10 cellular contexts compared by ENCODE assay signal in genomic region chr2:18311413-18311812, GRCh38.
DNase-seq lines count a peak whose midpoint lies in the region; ATAC-seq and TF ChIP-seq lines count a peak whose summit lies in the region.
"Had no signal": no experiment of that assay in that cellular context is flagged by ENCODE, and none has a peak within 500 bp of the region (broad histone marks: within the 10 kb centered on the region; RNA-seq: fewer than 3 reads in every experiment).

No MANE protein-coding gene starts in this region.

- WGBS in smooth muscle cell (ENCODE audit: low lambda C conversion rate), result 23% methylated on average over 3 of the region's 3 CpGs

- no peak overlapping the region for H3K4me3 ChIP-seq in smooth muscle cell
- H3K4me3 ChIP-seq in effector memory CD4-positive, alpha-beta T cell (ENCODE audit: insufficient read depth, low read depth, low read length, poor library complexity, severe bottlenecking), result no peak overlapping the region

- H2AFZ ChIP-seq in smooth muscle cell (ENCODE audit: low read depth), result peak overlapping the region; percentile 21

- DNase-seq in GM04503 (ENCODE audit: low read depth), result peak; percentile 94
- peak; percentile 17 for DNase-seq in NCI-H510A (lab: John Stamatoyannopoulos, UW)
- DNase-seq in fibroblast of peridontal ligament (ENCODE audit: extremely low read depth), result peak; percentile 82
- no peak for DNase-seq in smooth muscle cell (lab: John Stamatoyannopoulos, UW; ENCODE audit: unreplicated experiment)
- DNase-seq in RWPE1 (ENCODE audit: low spot score), result no peak
- DNase-seq in effector memory CD4-positive, alpha-beta T cell, result no peak
- no peak for DNase-seq in NCI-H2107 treated with DMSO at 0.1 percent for 48 hours (lab: John Stamatoyannopoulos, UW; ENCODE audit: unreplicated experiment)
- DNase-seq: activated naive CD4-positive, alpha-beta T cell treated with anti-CD3 and anti-CD28 coated beads, Interleukin-2, amount 10 ng/mL, durations not matched to agents 7 days and 5 days; GF-D8 had no signal

- no peaks in the 10 kb centered on the region for H3K4me1 ChIP-seq in smooth muscle cell (ENCODE audit: low read depth)
- H3K4me1 ChIP-seq in effector memory CD4-positive, alpha-beta T cell (ENCODE audit: control insufficient read depth, insufficient read depth, low read length, poor library complexity, severe bottlenecking), result no peaks in the 10 kb centered on the region

- no peaks in the 10 kb centered on the region for H4K20me1 ChIP-seq in smooth muscle cell (ENCODE audit: low read depth)

- no peaks in the 10 kb centered on the region for H3K79me2 ChIP-seq in smooth muscle cell (ENCODE audit: low read depth)

- TF ChIP-seq CTCF in smooth muscle cell (IDR thresholded peaks at IDR 0.05; ENCODE audit: borderline replicate concordance, insufficient read depth, poor library complexity, severe bottlenecking) (no peak), RWPE1 (conservative IDR thresholded peaks at IDR 0.05; ENCODE audit: low read depth) (no peak)

- no peak overlapping the region for H3K9ac ChIP-seq in smooth muscle cell (ENCODE audit: low read depth)

- H3K27me3 ChIP-seq in smooth muscle cell (ENCODE audit: low read depth), result no peaks in the 10 kb centered on the region
- H3K27me3 ChIP-seq in effector memory CD4-positive, alpha-beta T cell (replicated peaks; ENCODE audit: control insufficient read depth, insufficient read depth, low read length, poor library complexity, severe bottlenecking), result no peaks in the 10 kb centered on the region

- H3K27ac ChIP-seq in smooth muscle cell (ENCODE audit: low read depth) (peak overlapping the region; percentile 40), RWPE1 (no peak overlapping the region)
- H3K27ac ChIP-seq in effector memory CD4-positive, alpha-beta T cell (ENCODE audit: insufficient read depth, low read length, poor library complexity, severe bottlenecking), result no peak overlapping the region

- no peaks in the 10 kb centered on the region for H3F3A ChIP-seq in smooth muscle cell (ENCODE audit: low read depth)

- POLR2A ChIA-PET in RWPE1 (lab: Yijun Ruan, JAX; ENCODE audit: low non-redundant PET), result no interaction called here

- H3K9me3 ChIP-seq in smooth muscle cell (replicated peaks; ENCODE audit: low read depth), result no peaks in the 10 kb centered on the region
- H3K9me3 ChIP-seq in effector memory CD4-positive, alpha-beta T cell (ENCODE audit: control insufficient read depth, low read length), result no peaks in the 10 kb centered on the region

- no peak for ATAC-seq in HG02610 (IDR thresholded peaks at IDR 0.05; ENCODE audit: unreplicated experiment)

- H3K4me2 ChIP-seq in smooth muscle cell, result peak overlapping the region; percentile 29

- H3K36me3 ChIP-seq in smooth muscle cell (ENCODE audit: low read depth), result no peaks in the 10 kb centered on the region
- H3K36me3 ChIP-seq in effector memory CD4-positive, alpha-beta T cell (ENCODE audit: control insufficient read depth, insufficient read depth, low read length), result no peaks in the 10 kb centered on the region

- CTCF ChIA-PET in RWPE1 (lab: Yijun Ruan, JAX), result no interaction called here

Comparison
In these comparisons a context has a peak if more than half of its experiments do, and no peak if none do; other contexts are left out.
1. DNase-seq: peak in GM04503 (single experiment), NCI-H510A (single experiment) and fibroblast of peridontal ligament (single experiment); none in smooth muscle cell (single experiment), RWPE1 (single experiment), effector memory CD4-positive, alpha-beta T cell (0 of 3) and NCI-H2107 treated with DMSO at 0.1 percent for 48 hours (single experiment).